1 cellular context compared by ENCODE assay signal in the genomic region with DNA sequence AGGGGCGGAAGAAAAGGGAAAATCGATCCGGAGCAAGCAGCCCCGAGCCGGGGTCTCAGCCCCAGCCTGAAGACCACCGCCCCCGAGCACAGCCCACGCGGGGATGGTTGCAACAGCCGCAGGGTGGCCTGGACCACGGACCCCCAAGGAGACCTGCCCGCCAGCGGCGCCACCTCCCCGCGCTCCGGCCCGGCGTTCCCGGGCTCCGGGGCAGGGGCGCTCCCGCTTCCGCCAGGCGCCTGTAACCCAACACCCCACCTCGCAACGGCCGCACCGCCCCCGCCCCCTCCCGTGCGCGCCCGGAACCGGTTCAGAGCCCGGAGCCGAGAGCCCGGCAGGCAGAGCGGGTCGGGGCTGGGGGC.
TF ChIP-seq lines count a peak whose summit lies in the region.

No MANE protein-coding gene starts in this region.

TF ChIP-seq in A549, 52 proteins besides CTCF, POLR2A, EP300 and RAD21 (continued from another document):
- no peak for TF ChIP-seq PBX3 (IDR thresholded peaks at IDR 0.05)
- no peak for TF ChIP-seq KDM1A (IDR thresholded peaks at IDR 0.05; ENCODE audit: low read depth)
- TF ChIP-seq ZC3H11A (IDR thresholded peaks at IDR 0.05), result no peak
- TF ChIP-seq SREBF2 (IDR thresholded peaks at IDR 0.05), result no peak
- TF ChIP-seq, protein P1, sequence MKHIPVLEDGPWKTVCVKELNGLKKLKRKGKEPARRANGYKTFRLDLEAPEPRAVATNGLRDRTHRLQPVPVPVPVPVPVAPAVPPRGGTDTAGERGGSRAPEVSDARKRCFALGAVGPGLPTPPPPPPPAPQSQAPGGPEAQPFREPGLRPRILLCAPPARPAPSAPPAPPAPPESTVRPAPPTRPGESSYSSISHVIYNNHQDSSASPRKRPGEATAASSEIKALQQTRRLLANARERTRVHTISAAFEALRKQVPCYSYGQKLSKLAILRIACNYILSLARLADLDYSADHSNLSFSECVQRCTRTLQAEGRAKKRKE (CRISPR knock-in tag; IDR thresholded peaks at IDR 0.05; ENCODE audit: low read depth), result no peak
- no peak for TF ChIP-seq MAX (IDR thresholded peaks at IDR 0.05)
- no peak for TF ChIP-seq TFCP2L1 (CRISPR knock-in tag; IDR thresholded peaks at IDR 0.05)
- no peak for TF ChIP-seq HEYL (CRISPR knock-in tag; IDR thresholded peaks at IDR 0.05)
